25 cellular contexts compared by ENCODE assay signal in the genomic region with DNA sequence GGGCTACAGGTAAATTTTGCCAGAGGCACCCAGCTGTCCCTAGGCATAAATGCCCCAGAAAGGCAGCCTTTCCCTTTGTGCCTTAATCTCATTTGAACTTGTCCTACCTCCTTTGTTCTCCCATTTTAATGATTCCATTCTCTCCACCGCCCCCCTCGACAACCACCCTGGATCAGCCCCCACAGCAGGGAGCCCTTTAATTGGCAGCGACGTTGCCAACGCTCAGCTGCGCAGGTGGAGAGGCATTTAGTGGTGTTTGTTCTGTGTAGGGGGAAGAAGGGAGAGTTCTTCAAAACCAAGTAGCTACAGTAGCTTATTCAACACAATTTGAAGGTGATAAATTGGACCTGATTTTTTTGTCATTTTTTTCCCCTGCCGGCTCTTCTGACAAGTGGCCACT.
DNase-seq lines count a peak whose midpoint lies in the region; ATAC-seq, FAIRE-seq and TF ChIP-seq lines count a peak whose summit lies in the region.
"Had no signal": no experiment of that assay in that cellular context is flagged by ENCODE, and none has a peak within 500 bp of the region (broad histone marks: within the 10 kb centered on the region; RNA-seq: fewer than 3 reads in every experiment).

No MANE protein-coding gene starts in this region.

- peak; percentile 81 for DNase-seq in NCI-H1105 treated with DMSO at 0.1 percent for 48 hours (lab: John Stamatoyannopoulos, UW)
- peak; percentile 92 to 93 for DNase-seq in NCI-H2081 (lab: John Stamatoyannopoulos, UW)
- peak; percentile 61 for DNase-seq in NCI-H510A treated with DMSO at 0.1 percent for 48 hours (lab: John Stamatoyannopoulos, UW)
- peak; percentile 36 for DNase-seq in neuronal stem cell (ENCODE audit: low spot score)
- no peak for DNase-seq in 8988T
- DNase-seq in C1 segment of cervical spinal cord (lab: John Stamatoyannopoulos, UW): no peak
- DNase-seq in H54 (ENCODE audit: insufficient read length, low spot score): no peak
- DNase-seq: activated CD4-positive, alpha-beta T cell treated with anti-CD3 and anti-CD28 coated beads, Interleukin-2, amount 50 U/mL, for 4 hours; activated CD8-positive, alpha-beta memory T cell treated with anti-CD3 and anti-CD28 coated beads, Interleukin-2, amount 50 U/mL, for 48 hours; activated naive CD8-positive, alpha-beta T cell treated with anti-CD3 and anti-CD28 coated beads for 36 hours; CD4-positive, alpha-beta T cell; dorsolateral prefrontal cortex; heart left ventricle; HFFc6; IMR-90; mesenchymal stem cell; naive B cell; spleen; stimulated activated CD4-positive, alpha-beta T cell treated with anti-CD3 and anti-CD28 coated beads, Interleukin-4, amount 100 ng/mL, for 1 hour; stimulated activated naive CD4-positive, alpha-beta T cell treated with Interleukin-2 at 50 U/mL for 16 hours had no signal

- no peaks in the 10 kb centered on the region for H3K9me3 ChIP-seq in neuronal stem cell (replicated peaks in 1 of 2; ENCODE audit: control insufficient read depth in 2 of 2, insufficient read depth in 1 of 2, low read depth in 1 of 2, low read length in 2 of 2)
- H3K9me3 ChIP-seq: thoracic aorta had no signal

- H2AFZ ChIP-seq in neuronal stem cell (ENCODE audit: low read length): no peak overlapping the region

- WGBS in neuronal stem cell (ENCODE audit: extremely low coverage in 2 of 2, insufficient read length in 2 of 2, insufficient replicate concordance in 1 of 2), 2 donors: no CpG with 5 or more reads among the region's 7 CpGs

- no peak overlapping the region for H3K4ac ChIP-seq in neuronal stem cell (ENCODE audit: low read length)

- no peak overlapping the region for H3K4me2 ChIP-seq in neuronal stem cell (ENCODE audit: insufficient read depth, low read length, poor library complexity, severe bottlenecking)

- H4K8ac ChIP-seq in neuronal stem cell (ENCODE audit: low read depth, low read length): no peak overlapping the region

- no peak overlapping the region for H3K4me3 ChIP-seq in neuronal stem cell (ENCODE audit: low read length in 2 of 2)
- H3K4me3 ChIP-seq: dorsolateral prefrontal cortex, heart left ventricle, SK-N-MC, spleen, thoracic aorta had no signal

- H2BK12ac ChIP-seq in neuronal stem cell (ENCODE audit: low read length): no peak overlapping the region

- no peak overlapping the region for H2AK5ac ChIP-seq in neuronal stem cell (ENCODE audit: low read depth, low read length)

- H3K14ac ChIP-seq in neuronal stem cell (ENCODE audit: low read length): no peak overlapping the region

- H2BK120ac ChIP-seq in neuronal stem cell (ENCODE audit: low read depth, low read length): no peak overlapping the region

- no peaks in the 10 kb centered on the region for H3K27me3 ChIP-seq in neuronal stem cell (ENCODE audit: control insufficient read depth in 3 of 3, insufficient read depth in 3 of 3, low read depth in 1 of 3, low read length in 3 of 3)

- no peak for ATAC-seq in esophagus mucosa
- ATAC-seq: heart left ventricle had no signal

- no peaks in the 10 kb centered on the region for H3K79me1 ChIP-seq in neuronal stem cell (ENCODE audit: low read depth, low read length)

- H3K9ac ChIP-seq in neuronal stem cell (ENCODE audit: low read depth, low read length, poor library complexity): no peak overlapping the region

- H2BK5ac ChIP-seq in neuronal stem cell (ENCODE audit: low read length): no peak overlapping the region

- TF ChIP-seq POLR2A in H54 (IDR thresholded peaks at IDR 0.05; ENCODE audit: low read depth, low read length): no peak

- peaks cover 0 to 11% of the 10 kb centered on the region in 2 donors for H3K4me1 ChIP-seq in neuronal stem cell (ENCODE audit: control insufficient read depth in 2 of 2, insufficient read depth in 1 of 2, low read depth in 1 of 2, low read length in 2 of 2)
- H3K4me1 ChIP-seq: heart left ventricle, spleen had no signal

- no peak for FAIRE-seq in H54 (lab: Jason Lieb, UNC)
- FAIRE-seq: astrocyte had no signal

- H3K27ac ChIP-seq in neuronal stem cell (replicated peaks; ENCODE audit: low read length): no peak overlapping the region
- H3K27ac ChIP-seq: dorsolateral prefrontal cortex, heart left ventricle, SK-N-MC, spleen, thoracic aorta, VCaP had no signal

- H3K23ac ChIP-seq in neuronal stem cell (ENCODE audit: low read depth, low read length, poor library complexity): no peak overlapping the region

- H3K18ac ChIP-seq in neuronal stem cell (ENCODE audit: low read length): peak overlapping the region; percentile 39

- no peaks in the 10 kb centered on the region for H3K36me3 ChIP-seq in neuronal stem cell (replicated peaks in 1 of 2; ENCODE audit: control insufficient read depth in 2 of 2, insufficient read depth in 2 of 2, low read length in 2 of 2)
- H3K36me3 ChIP-seq: heart left ventricle, spleen, thoracic aorta had no signal

- H2BK15ac ChIP-seq in neuronal stem cell (ENCODE audit: low read length): no peak overlapping the region

- no peak overlapping the region for H4K91ac ChIP-seq in neuronal stem cell (ENCODE audit: low read depth, low read length, poor library complexity)

Comparison
In these comparisons a context has a peak if more than half of its experiments do, and no peak if none do; other contexts are left out.
1. DNase-seq: peak in NCI-H1105 treated with DMSO at 0.1 percent for 48 hours (single experiment), NCI-H2081 (2 of 2), NCI-H510A treated with DMSO at 0.1 percent for 48 hours (single experiment) and neuronal stem cell (single experiment); none in 8988T (single experiment), C1 segment of cervical spinal cord (0 of 14) and H54 (single experiment).